Comparison of ENCODE assay signal across 13 cellular contexts in the genomic region with DNA sequence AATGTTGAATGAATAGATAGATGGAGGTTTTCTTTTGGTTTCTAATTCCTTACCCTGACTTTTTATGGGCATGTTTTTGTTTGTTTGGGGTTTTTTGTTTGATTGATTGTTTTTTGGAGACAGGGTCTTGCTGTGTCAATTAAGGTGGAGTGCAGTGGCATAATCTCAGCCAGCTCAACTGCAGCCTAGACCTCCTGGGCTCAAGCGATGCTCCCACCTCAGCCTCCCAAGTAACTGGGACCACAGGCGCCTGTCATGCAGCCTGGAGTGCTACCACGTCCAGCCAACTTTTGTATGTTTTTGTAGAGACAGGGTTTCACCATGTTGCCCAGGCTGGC. TPM values are rescaled to one million over a fixed set of nuclear protein-coding genes. Genes with fewer than 3 reads are reported as not detected.
DNase-seq lines count a peak whose midpoint lies in the region; TF ChIP-seq lines count a peak whose summit lies in the region.
"Had no signal": no experiment of that assay in that cellular context is flagged by ENCODE, and none has a peak within 500 bp of the region (broad histone marks: within the 10 kb centered on the region; RNA-seq: fewer than 3 reads in every experiment).

No MANE protein-coding gene starts in this region.

- H3K27me3 Mint-ChIP-seq in activated naive CD4-positive, alpha-beta T cell treated with anti-CD3 and anti-CD28 coated beads for 36 hours (ENCODE audit: low read depth), result no peaks in the 10 kb centered on the region
- peaks cover 3% of the 10 kb centered on the region for H3K27me3 Mint-ChIP-seq in activated naive CD4-positive, alpha-beta T cell treated with anti-CD3 and anti-CD28 coated beads, Interleukin-2, amount 10 ng/mL, durations not matched to agents 7 days and 5 days
- no peaks in the 10 kb centered on the region for H3K27me3 Mint-ChIP-seq in progenitor cell of endocrine pancreas

- peaks cover 4% of the 10 kb centered on the region for H3K36me3 Mint-ChIP-seq in activated naive CD4-positive, alpha-beta T cell treated with anti-CD3 and anti-CD28 coated beads for 36 hours (ENCODE audit: low read depth)
- H3K36me3 Mint-ChIP-seq in activated naive CD4-positive, alpha-beta T cell treated with anti-CD3 and anti-CD28 coated beads, Interleukin-2, amount 10 ng/mL, durations not matched to agents 7 days and 5 days, result peaks cover 1% of the 10 kb centered on the region
- peaks cover 4% of the 10 kb centered on the region for H3K36me3 Mint-ChIP-seq in progenitor cell of endocrine pancreas (ENCODE audit: insufficient read depth)

- DNase-seq in activated naive CD4-positive, alpha-beta T cell treated with anti-CD3 and anti-CD28 coated beads for 36 hours, result no peak
- DNase-seq in activated naive CD4-positive, alpha-beta T cell treated with anti-CD3 and anti-CD28 coated beads, Interleukin-2, amount 10 ng/mL, durations not matched to agents 7 days and 5 days, result no peak
- no peak for DNase-seq in HL-60 (ENCODE audit: low read depth in 1 of 2, low spot score in 1 of 2)
- no peak for DNase-seq in caudate nucleus (lab: John Stamatoyannopoulos, UW)
- no peak for DNase-seq in progenitor cell of endocrine pancreas (ENCODE audit: low spot score, unreplicated experiment)
- DNase-seq in COR-L47 (lab: John Stamatoyannopoulos, UW), result no peak
- no peak for DNase-seq in stimulated activated CD4-positive, alpha-beta T cell treated with anti-CD3 and anti-CD28 coated beads, Interleukin-15, amount 100 ng/mL, for 24 hours
- no peak for DNase-seq in stimulated activated CD4-positive, alpha-beta T cell treated with anti-CD3 and anti-CD28 coated beads, Interleukin-4, amount 100 ng/mL, for 24 hours
- DNase-seq: brain microvascular endothelial cell, DMS153, NCI-H146, NCI-H446 treated with DMSO at 0.1 percent for 48 hours had no signal

- H3K9me3 Mint-ChIP-seq in activated naive CD4-positive, alpha-beta T cell treated with anti-CD3 and anti-CD28 coated beads for 36 hours, result peaks cover 4% of the 10 kb centered on the region
- H3K9me3 Mint-ChIP-seq in activated naive CD4-positive, alpha-beta T cell treated with anti-CD3 and anti-CD28 coated beads, Interleukin-2, amount 10 ng/mL, durations not matched to agents 7 days and 5 days, result peaks cover 7% of the 10 kb centered on the region
- peaks cover 3% of the 10 kb centered on the region for H3K9me3 Mint-ChIP-seq in progenitor cell of endocrine pancreas (ENCODE audit: low read depth)

- intact Hi-C loops in activated naive CD4-positive, alpha-beta T cell treated with anti-CD3 and anti-CD28 coated beads for 36 hours (cut with micrococcal nuclease), result loop anchor here (2.0 kb wide), 1 partner anchor 229 kb away; no protein-coding TSS in a partner anchor

- H3K4me3 Mint-ChIP-seq in activated naive CD4-positive, alpha-beta T cell treated with anti-CD3 and anti-CD28 coated beads for 36 hours, result peak overlapping the region; percentile 66
- no peak overlapping the region for H3K4me3 Mint-ChIP-seq in activated naive CD4-positive, alpha-beta T cell treated with anti-CD3 and anti-CD28 coated beads, Interleukin-2, amount 10 ng/mL, durations not matched to agents 7 days and 5 days
- peak overlapping the region; percentile 35 for H3K4me3 Mint-ChIP-seq in progenitor cell of endocrine pancreas (ENCODE audit: low read depth)

- CTCF ChIA-PET in activated naive CD4-positive, alpha-beta T cell treated with anti-CD3 and anti-CD28 coated beads for 36 hours (lab: Charles Lee), result no interaction called here
- CTCF ChIA-PET in activated naive CD4-positive, alpha-beta T cell treated with anti-CD3 and anti-CD28 coated beads, Interleukin-2, amount 10 ng/mL, durations not matched to agents 7 days and 5 days (lab: Charles Lee), result no interaction called here

- H3K27ac Mint-ChIP-seq in activated naive CD4-positive, alpha-beta T cell treated with anti-CD3 and anti-CD28 coated beads for 36 hours, result no peak overlapping the region
- no peak overlapping the region for H3K27ac Mint-ChIP-seq in activated naive CD4-positive, alpha-beta T cell treated with anti-CD3 and anti-CD28 coated beads, Interleukin-2, amount 10 ng/mL, durations not matched to agents 7 days and 5 days
- H3K27ac Mint-ChIP-seq in progenitor cell of endocrine pancreas, result no peak overlapping the region

- peaks cover 21% of the 10 kb centered on the region for H3K4me1 Mint-ChIP-seq in activated naive CD4-positive, alpha-beta T cell treated with anti-CD3 and anti-CD28 coated beads for 36 hours (ENCODE audit: low read depth)
- H3K4me1 Mint-ChIP-seq in activated naive CD4-positive, alpha-beta T cell treated with anti-CD3 and anti-CD28 coated beads, Interleukin-2, amount 10 ng/mL, durations not matched to agents 7 days and 5 days, result peaks cover 14% of the 10 kb centered on the region
- peaks cover 5% of the 10 kb centered on the region for H3K4me1 Mint-ChIP-seq in progenitor cell of endocrine pancreas (ENCODE audit: low read depth)

- no peak for TF ChIP-seq CTCF in HL-60 (IDR thresholded peaks at IDR 0.05; ENCODE audit: insufficient read depth, low read length)
- no peak for TF ChIP-seq CTCF in progenitor cell of endocrine pancreas (IDR thresholded peaks at IDR 0.05; ENCODE audit: unreplicated experiment)

- H3K27me3 ChIP-seq in HL-60 (ENCODE audit: insufficient read depth, poor library complexity, severe bottlenecking), result no peaks in the 10 kb centered on the region
- H3K27me3 ChIP-seq: brain microvascular endothelial cell had no signal

- H3K27ac ChIP-seq in HL-60 (replicated peaks), result peak overlapping the region; percentile 25; the same call in 1 of the 2 replicates
- peak overlapping the region; percentile 26 for H3K27ac ChIP-seq in caudate nucleus (ENCODE audit: low read depth, low read length)
- H3K27ac ChIP-seq: brain microvascular endothelial cell had no signal

- H3K4me3 ChIP-seq in HL-60 (replicated peaks; ENCODE audit: insufficient read depth, low read length), result no peak overlapping the region
- H3K4me3 ChIP-seq: lung had no signal

RNA-seq across cellular contexts. Expression of a gene that starts 1.5 kb away (rescaled TPM):
- 10 to 100 TPM; 14.0 to 14.3 TPM for total RNA-seq in activated naive CD4-positive, alpha-beta T cell treated with anti-CD3 and anti-CD28 coated beads for 36 hours
- 20.6 and 23.4 TPM in 2 replicates for total RNA-seq in progenitor cell of endocrine pancreas

RNA-seq across cellular contexts. Expression of a gene that starts 31.9 kb away (rescaled TPM):
- 1,000 to 10,000 TPM; 2,718 to 2,727 TPM for total RNA-seq in activated naive CD4-positive, alpha-beta T cell treated with anti-CD3 and anti-CD28 coated beads for 36 hours
- total RNA-seq in progenitor cell of endocrine pancreas, result 1,118 and 1,174 TPM in 2 replicates
